Comparison of ENCODE assay signal across 22 cellular contexts in the genomic region with DNA sequence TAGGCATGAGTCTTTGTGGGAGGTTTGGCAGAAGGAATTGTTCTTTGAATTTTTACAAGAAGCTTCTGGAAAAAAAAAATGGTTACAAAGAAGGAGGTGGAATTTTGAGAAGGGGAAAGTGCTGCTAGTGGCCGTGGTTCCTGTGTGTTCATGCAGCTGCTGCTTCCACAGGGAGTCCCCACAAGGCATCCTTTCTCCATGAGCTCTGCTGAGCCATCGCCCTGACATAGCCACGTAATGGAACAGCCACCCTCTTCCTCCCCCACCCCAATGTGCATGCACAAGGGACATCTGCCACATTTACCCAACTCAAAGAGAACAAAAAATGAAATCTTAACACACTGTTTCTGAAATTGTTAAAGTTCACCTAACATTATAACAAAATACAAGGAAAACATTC.
"Had no signal": no experiment of that assay in that cellular context is flagged by ENCODE, and none has a peak within 500 bp of the region (broad histone marks: within the 10 kb centered on the region; RNA-seq: fewer than 3 reads in every experiment).

No MANE protein-coding gene starts in this region.

- H3K27me3 ChIP-seq: ascending aorta, brain microvascular endothelial cell, heart right ventricle, neural progenitor cell, right lobe of liver, thyroid gland had no signal

- H3K9me3 ChIP-seq: thyroid gland had no signal

- H3K4me2 ChIP-seq: neural progenitor cell had no signal

- H3K4me3 ChIP-seq: ascending aorta, heart right ventricle, lower lobe of right lung, neural progenitor cell, right lobe of liver, skin epidermis, thyroid gland had no signal

- DNase-seq: activated CD4-positive, alpha-beta T cell treated with anti-CD3 and anti-CD28 coated beads for 48 hours; activated CD4-positive, alpha-beta T cell treated with anti-CD3 and anti-CD28 coated beads, Interleukin-2, amount 50 U/mL, for 48 hours; activated CD8-positive, alpha-beta memory T cell treated with anti-CD3 and anti-CD28 coated beads for 24 hours; activated effector memory CD4-positive, alpha-beta T cell treated with Interleukin-2 at 50 U/mL for 16 hours; activated naive CD4-positive, alpha-beta T cell treated with Interleukin-2 at 50 U/mL for 16 hours; brain microvascular endothelial cell; endodermal cell; foreskin melanocyte; heart right ventricle; kidney glomerular epithelial cell; lower lobe of right lung; mesenchymal stem cell; natural killer cell; right lobe of liver; stimulated activated CD4-positive, alpha-beta T cell treated with anti-CD3 and anti-CD28 coated beads, Interleukin-12 subunit alpha, Interleukin-12 subunit beta, amount 100 ng/mL, for 4 hours; stimulated activated CD4-positive, alpha-beta T cell treated with anti-CD3 and anti-CD28 coated beads, Interleukin-4, amount 100 ng/mL, for 24 hours; substantia nigra; T-helper 1 cell; thyroid gland had no signal

- H3K4me1 ChIP-seq: ascending aorta, heart right ventricle, lower lobe of right lung, neural progenitor cell, right lobe of liver, thyroid gland had no signal

- H3K27ac ChIP-seq: ascending aorta, brain microvascular endothelial cell, heart right ventricle, lower lobe of right lung, neural progenitor cell, right lobe of liver, skin epidermis, thyroid gland had no signal

- H2AFZ ChIP-seq: neural progenitor cell had no signal

- H3K36me3 ChIP-seq: ascending aorta, brain microvascular endothelial cell, heart right ventricle, lower lobe of right lung, neural progenitor cell, right lobe of liver, thyroid gland had no signal

- H3K9ac ChIP-seq: neural progenitor cell had no signal
